ENCODE assay signal across 13 cellular contexts in the genomic region with DNA sequence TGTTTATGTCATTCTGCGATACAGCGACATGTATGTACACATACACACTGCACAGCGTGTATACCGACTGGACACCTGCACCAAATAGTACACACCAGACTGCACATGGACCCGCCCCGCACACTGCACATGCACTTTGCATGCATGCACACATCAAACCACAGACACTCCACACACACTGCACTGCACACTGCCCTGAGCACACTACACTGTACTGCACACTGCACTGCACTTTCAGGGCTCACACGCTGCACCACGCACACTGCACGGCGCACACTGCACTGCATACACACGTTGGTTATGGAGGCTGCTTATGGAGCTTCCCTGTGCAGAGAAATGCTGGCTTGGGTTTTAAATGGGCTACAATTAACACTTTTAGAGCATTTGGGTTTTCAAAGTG. TPM values are rescaled to one million over a fixed set of nuclear protein-coding genes. Genes with fewer than 3 reads are reported as not detected.
DNase-seq lines count a peak whose midpoint lies in the region; ATAC-seq and TF ChIP-seq lines count a peak whose summit lies in the region.
"Had no signal": no experiment of that assay in that cellular context is flagged by ENCODE, and none has a peak within 500 bp of the region (broad histone marks: within the 10 kb centered on the region; RNA-seq: fewer than 3 reads in every experiment).

No MANE protein-coding gene starts in this region.

- POLR2A ChIA-PET in CD8-positive, alpha-beta memory T cell (lab: Charles Lee): interaction anchor here (0.5 kb wide), 1 partner anchor 206 kb away, joined by 7 read pairs; no protein-coding TSS in a partner anchor

- H3K9me3 ChIP-seq in mucosa of rectum (ENCODE audit: control insufficient read depth in 2 of 2, low read length in 2 of 2): no peaks in the 10 kb centered on the region
- H3K9me3 ChIP-seq in CD8-positive, alpha-beta memory T cell (ENCODE audit: low read length): no peaks in the 10 kb centered on the region
- H3K9me3 ChIP-seq: mucosa of descending colon had no signal

- no peaks in the 10 kb centered on the region for H3K36me3 Mint-ChIP-seq in chondrocyte (ENCODE audit: low read depth)
- no peaks in the 10 kb centered on the region for H3K36me3 Mint-ChIP-seq in CD8-positive, alpha-beta memory T cell

- peaks cover 56% of the 10 kb centered on the region for H3K4me1 Mint-ChIP-seq in stimulated activated naive CD8-positive, alpha-beta T cell treated with anti-CD3 and anti-CD28 coated beads, Interleukin-15, amount 100 ng/mL, for 72 hours
- peaks cover 65% of the 10 kb centered on the region for H3K4me1 Mint-ChIP-seq in chondrocyte (ENCODE audit: low read depth)
- peaks cover 11 to 26% (median 22%) of the 10 kb centered on the region in 3 donors for H3K4me1 Mint-ChIP-seq in CD8-positive, alpha-beta memory T cell

- peaks cover 29 to 34% of the 10 kb centered on the region in 2 donors for H3K4me1 ChIP-seq in mucosa of rectum (ENCODE audit: control insufficient read depth in 2 of 2, insufficient read depth in 2 of 2, low read length in 2 of 2)
- no peaks in the 10 kb centered on the region for H3K4me1 ChIP-seq in CD8-positive, alpha-beta memory T cell (ENCODE audit: insufficient read depth, low read length)

- peak; percentile 17 for ATAC-seq in stimulated activated naive CD8-positive, alpha-beta T cell treated with anti-CD3 and anti-CD28 coated beads, Interleukin-15, Interleukin-2, amounts not matched to agents 100 U/mL and 50 U/mL, for 24 hours
- ATAC-seq in stimulated activated naive CD8-positive, alpha-beta T cell treated with anti-CD3 and anti-CD28 coated beads, Interleukin-15, amount 100 ng/mL, for 72 hours: no peak
- ATAC-seq in GM21515 (IDR thresholded peaks at IDR 0.05; ENCODE audit: unreplicated experiment): no peak

- no peak overlapping the region for H3K27ac ChIP-seq in mucosa of rectum (ENCODE audit: low read depth in 2 of 2, low read length in 2 of 2)
- H3K27ac ChIP-seq in CD8-positive, alpha-beta memory T cell (ENCODE audit: low read depth, low read length): no peak overlapping the region
- H3K27ac ChIP-seq: epithelial cell of prostate had no signal

- H3K4me3 Mint-ChIP-seq in stimulated activated naive CD8-positive, alpha-beta T cell treated with anti-CD3 and anti-CD28 coated beads, Interleukin-15, amount 100 ng/mL, for 72 hours: no peak overlapping the region
- peak overlapping the region; percentile 75 for H3K4me3 Mint-ChIP-seq in chondrocyte (ENCODE audit: unreplicated experiment)
- H3K4me3 Mint-ChIP-seq in CD8-positive, alpha-beta memory T cell: peak overlapping the region in 2 of 7 donors; percentile 26 to 44
- H3K4me3 Mint-ChIP-seq: CD4-positive, CD25-positive, alpha-beta regulatory T cell had no signal

- no peak overlapping the region for H3K27ac Mint-ChIP-seq in stimulated activated naive CD8-positive, alpha-beta T cell treated with anti-CD3 and anti-CD28 coated beads, Interleukin-15, amount 100 ng/mL, for 72 hours
- H3K27ac Mint-ChIP-seq in chondrocyte (ENCODE audit: unreplicated experiment): peak overlapping the region; percentile 75
- H3K27ac Mint-ChIP-seq in CD8-positive, alpha-beta memory T cell: no peak overlapping the region
- H3K27ac Mint-ChIP-seq: CD4-positive, CD25-positive, alpha-beta regulatory T cell had no signal

- H3K27me3 Mint-ChIP-seq in stimulated activated naive CD8-positive, alpha-beta T cell treated with anti-CD3 and anti-CD28 coated beads, Interleukin-15, amount 100 ng/mL, for 72 hours: peaks cover 98% of the 10 kb centered on the region
- no peaks in the 10 kb centered on the region for H3K27me3 Mint-ChIP-seq in chondrocyte (ENCODE audit: low read depth)
- peaks cover 66 to 80% of the 10 kb centered on the region in 2 donors for H3K27me3 Mint-ChIP-seq in CD8-positive, alpha-beta memory T cell

- CTCF ChIA-PET in CD8-positive, alpha-beta memory T cell (lab: Charles Lee): no interaction called here

- H3K4me3 ChIP-seq in mucosa of rectum (ENCODE audit: low read length in 2 of 2): peak overlapping the region; percentile 6 to 23
- H3K4me3 ChIP-seq in CD8-positive, alpha-beta memory T cell (ENCODE audit: low read length): no peak overlapping the region
- H3K4me3 ChIP-seq: mucosa of descending colon had no signal

- peaks cover 15 to 25% of the 10 kb centered on the region in 2 donors for H3K27me3 ChIP-seq in mucosa of rectum (ENCODE audit: control insufficient read depth in 2 of 2, insufficient read depth in 2 of 2, low read length in 2 of 2)
- H3K27me3 ChIP-seq in CD8-positive, alpha-beta memory T cell (ENCODE audit: insufficient read depth, low read length, poor library complexity, severe bottlenecking): peaks cover 48% of the 10 kb centered on the region

- no peak overlapping the region for H3K9ac ChIP-seq in mucosa of rectum (ENCODE audit: low read depth in 1 of 2, low read length in 2 of 2)

- no peak for TF ChIP-seq CTCF in chondrocyte (IDR thresholded peaks at IDR 0.05)

- no peaks in the 10 kb centered on the region for H3K36me3 ChIP-seq in mucosa of rectum (ENCODE audit: control insufficient read depth in 2 of 2, insufficient read depth in 2 of 2, low read length in 2 of 2)
- H3K36me3 ChIP-seq in CD8-positive, alpha-beta memory T cell (ENCODE audit: insufficient read depth, low read length): no peaks in the 10 kb centered on the region

- no peaks in the 10 kb centered on the region for H3K9me3 Mint-ChIP-seq in stimulated activated naive CD8-positive, alpha-beta T cell treated with anti-CD3 and anti-CD28 coated beads, Interleukin-15, amount 100 ng/mL, for 72 hours
- H3K9me3 Mint-ChIP-seq in chondrocyte (ENCODE audit: low read depth): no peaks in the 10 kb centered on the region
- peaks cover 0 to 2% (median 0%) of the 10 kb centered on the region in 5 donors for H3K9me3 Mint-ChIP-seq in CD8-positive, alpha-beta memory T cell

- no peak for DNase-seq in stimulated activated naive CD8-positive, alpha-beta T cell treated with anti-CD3 and anti-CD28 coated beads, Interleukin-15, Interleukin-2, amounts not matched to agents 100 U/mL and 50 U/mL, for 24 hours
- no peak for DNase-seq in stimulated activated naive CD8-positive, alpha-beta T cell treated with anti-CD3 and anti-CD28 coated beads, Interleukin-15, amount 100 ng/mL, for 72 hours
- no peak for DNase-seq in chondrocyte (ENCODE audit: low spot score)
- no peak for DNase-seq in COR-L47 (lab: John Stamatoyannopoulos, UW)
- no peak for DNase-seq in CD8-positive, alpha-beta memory T cell
- DNase-seq in activated CD4-positive, alpha-beta T cell treated with anti-CD3 and anti-CD28 coated beads, Interleukin-2, amount 50 U/mL, for 1 hour: no peak
- DNase-seq: CD4-positive, CD25-positive, alpha-beta regulatory T cell; NCI-H2107; T-helper 9 cell had no signal

RNA-seq across cellular contexts. Expression of gene PAPLN, which starts 1.6 kb away (rescaled TPM):
- 16.4 to 45.3 TPM (median 16.8 TPM) in 3 replicates for total RNA-seq in chondrocyte
- total RNA-seq in CD8-positive, alpha-beta memory T cell: under 1 TPM; 0.18 to 0.31 TPM
- 0.23 TPM for polyA plus RNA-seq in CD8-positive, alpha-beta memory T cell
- total RNA-seq: CD4-positive, CD25-positive, alpha-beta regulatory T cell had no signal

Comparison
In these comparisons a context has a peak if more than half of its experiments do, and no peak if none do; other contexts are left out.
1. RNA of gene PAPLN, which starts 1.6 kb away (total RNA-seq): 16.4 to 45.3 TPM in chondrocyte; 0.18 to 0.31 TPM in CD8-positive, alpha-beta memory T cell; every median in the first group is over 10 times any median in the second.